8 cellular contexts compared by ENCODE assay signal in the genomic region with DNA sequence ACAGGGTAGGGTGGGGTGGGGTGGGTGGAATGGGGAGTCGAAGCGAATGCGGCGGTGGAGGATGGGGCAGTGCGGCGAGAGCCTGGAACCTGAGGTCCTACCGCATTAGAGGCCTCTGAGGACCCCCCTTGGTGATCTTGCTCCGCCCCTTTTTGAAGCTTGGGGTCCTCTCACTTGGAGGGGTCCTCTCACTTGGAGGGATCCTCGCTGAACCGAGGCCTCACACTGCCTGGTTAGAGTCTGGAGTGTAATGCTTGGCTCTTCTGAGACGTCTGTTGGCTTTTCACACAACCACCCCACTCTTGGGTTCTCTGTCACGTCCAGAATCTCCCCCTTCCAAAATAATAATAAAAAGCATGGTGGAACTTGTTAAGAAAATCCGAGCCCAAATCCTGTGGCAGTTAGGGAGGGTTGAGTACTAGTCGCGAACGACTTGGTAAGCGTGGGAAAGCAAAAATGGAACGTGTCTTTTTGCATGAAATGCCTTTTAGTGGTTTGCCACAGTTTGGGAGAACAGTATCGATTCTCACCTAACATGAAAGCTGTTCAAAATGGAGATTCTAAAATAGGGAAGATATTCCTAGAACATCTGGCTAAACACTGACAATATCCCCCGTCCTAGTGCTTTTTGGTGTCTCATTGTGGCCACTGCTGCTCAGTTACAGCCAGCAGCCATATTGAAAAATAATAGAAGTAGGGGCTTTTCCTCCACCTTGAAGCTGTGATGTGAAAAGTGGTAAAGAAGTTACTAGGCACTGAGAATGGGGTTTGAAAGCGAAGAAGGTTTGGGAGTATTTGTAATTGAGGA. TPM values are rescaled to one million over a fixed set of nuclear protein-coding genes. Genes with fewer than 3 reads are reported as not detected.
A peak's percentile ranks its signal among the peaks of the same experiment; 100 is the strongest.
DNase-seq lines count a peak whose midpoint lies in the region; ATAC-seq and TF ChIP-seq lines count a peak whose summit lies in the region.

No MANE protein-coding gene starts in this region.

- H3K4me1 ChIP-seq in Panc1 (ENCODE audit: control insufficient read depth, insufficient read depth, low read length) (0 out of 2 replicates have a peak, but pooled peaks cover 3% of the 10 kb centered on the region), parathyroid adenoma (peaks cover 10% of the 10 kb centered on the region)

- H3K36me3 ChIP-seq in Panc1 (ENCODE audit: control insufficient read depth, insufficient read depth, low read length) (peaks cover 7% of the 10 kb centered on the region), parathyroid adenoma (ENCODE audit: control insufficient read depth, insufficient read depth, low read length) (no peaks in the 10 kb centered on the region)

- H3K36me3 Mint-ChIP-seq in activated CD4-positive, alpha-beta T cell treated with anti-CD3 and anti-CD28 coated beads, Interleukin-2, amount 10 ng/mL, durations not matched to agents 7 days and 5 days (ENCODE audit: low read depth) = peaks cover 26% of the 10 kb centered on the region

- no peak overlapping the region for H3K9ac ChIP-seq in parathyroid adenoma

- no peak for DNase-seq in activated CD4-positive, alpha-beta T cell treated with anti-CD3 and anti-CD28 coated beads, Interleukin-2, amount 10 ng/mL, durations not matched to agents 7 days and 5 days
- DNase-seq in activated CD4-positive, alpha-beta T cell treated with anti-CD3 and anti-CD28 coated beads, Interleukin-2, amount 50 U/mL, for 1 hour = no peak
- no peak for DNase-seq in Panc1 (ENCODE audit: low read depth, low spot score)
- no peak for DNase-seq in epithelial cell of prostate (ENCODE audit: low read depth, low spot score)
- DNase-seq in NCI-H1105 treated with DMSO at 0.1 percent for 48 hours (lab: John Stamatoyannopoulos, UW) = no peak
- no peak for DNase-seq in NCI-H82 treated with DMSO at 0.1 percent for 48 hours (lab: John Stamatoyannopoulos, UW; ENCODE audit: unreplicated experiment)

- H2AFZ ChIP-seq in parathyroid adenoma = peak overlapping the region; percentile 69

- in situ Hi-C loops in Panc1 (cut with HindIII; ENCODE audit: low pct_unique_long_range_greater_than_20kb, low sequenced_read_pairs) = no loop called here

- H3K9me3 ChIP-seq in Panc1 (ENCODE audit: control insufficient read depth, insufficient read depth, low read depth, low read length) = no peaks in the 10 kb centered on the region
- H3K9me3 ChIP-seq in parathyroid adenoma (ENCODE audit: control insufficient read depth, low read length) = no peaks in the 10 kb centered on the region

- H3K27me3 ChIP-seq in Panc1 (ENCODE audit: control insufficient read depth, insufficient read depth, low read length) (no peaks in the 10 kb centered on the region), parathyroid adenoma (ENCODE audit: control insufficient read depth, insufficient read depth, low read length) (no peaks in the 10 kb centered on the region)

- ATAC-seq in Panc1 (0 out of 2 replicates have a peak, but pooled peaks have one; percentile 1), GM19455 (IDR thresholded peaks at IDR 0.05; ENCODE audit: unreplicated experiment) (no peak)

- H3K27ac Mint-ChIP-seq in activated CD4-positive, alpha-beta T cell treated with anti-CD3 and anti-CD28 coated beads, Interleukin-2, amount 10 ng/mL, durations not matched to agents 7 days and 5 days = peak overlapping the region; percentile 100

- H3K4me2 ChIP-seq in parathyroid adenoma (ENCODE audit: low read length) = peak overlapping the region; percentile 80

- H3K79me2 ChIP-seq in parathyroid adenoma = peaks cover 15% of the 10 kb centered on the region

- H3K27ac ChIP-seq in Panc1 (ENCODE audit: low read length) (peak overlapping the region; percentile 94), epithelial cell of prostate (peak overlapping the region; percentile 84), parathyroid adenoma (peak overlapping the region; percentile 47)

- TSS peak; percentile 67 for BruUV-seq in Panc1 (replicated peaks; lab: Mats Ljungman, UMichigan)

- CTCF ChIA-PET in activated CD4-positive, alpha-beta T cell treated with anti-CD3 and anti-CD28 coated beads, Interleukin-2, amount 10 ng/mL, durations not matched to agents 7 days and 5 days (lab: Charles Lee) = interaction anchor here (0.6 to 1.9 kb wide), 7 partner anchors 8 to 286 kb away, joined by 3 to 4 read pairs (median 4); no protein-coding TSS in a partner anchor
- CTCF ChIA-PET in Panc1 (lab: Charles Lee) = interaction anchor here (0.6 kb wide), 1 partner anchor 30 kb away, joined by 3 read pairs; no protein-coding TSS in a partner anchor

- H3K4me1 Mint-ChIP-seq in activated CD4-positive, alpha-beta T cell treated with anti-CD3 and anti-CD28 coated beads, Interleukin-2, amount 10 ng/mL, durations not matched to agents 7 days and 5 days = peaks cover 36% of the 10 kb centered on the region

- POLR2A ChIA-PET in activated CD4-positive, alpha-beta T cell treated with anti-CD3 and anti-CD28 coated beads, Interleukin-2, amount 10 ng/mL, durations not matched to agents 7 days and 5 days (lab: Charles Lee) = interaction anchor here (0.5 to 1.6 kb wide), 7 partner anchors 70 to 675 kb away, joined by 3 to 9 read pairs (median 4); a partner anchor contains a TSS
- POLR2A ChIA-PET in Panc1 (lab: Charles Lee) = interaction anchor here (0.6 to 0.7 kb wide), 3 partner anchors 23 to 497 kb away, joined by 4 to 9 read pairs (median 6); no protein-coding TSS in a partner anchor

- no peaks in the 10 kb centered on the region for H3K27me3 Mint-ChIP-seq in activated CD4-positive, alpha-beta T cell treated with anti-CD3 and anti-CD28 coated beads, Interleukin-2, amount 10 ng/mL, durations not matched to agents 7 days and 5 days

- no peaks in the 10 kb centered on the region for H3K9me3 Mint-ChIP-seq in activated CD4-positive, alpha-beta T cell treated with anti-CD3 and anti-CD28 coated beads, Interleukin-2, amount 10 ng/mL, durations not matched to agents 7 days and 5 days

- H3K4me3 ChIP-seq in Panc1 (ENCODE audit: low read depth in 2 of 2, low read length in 2 of 2) (peak overlapping the region; percentile 73 to 97), parathyroid adenoma (ENCODE audit: low read depth, low read length) (peak overlapping the region; percentile 100)

- TF ChIP-seq CTCF in Panc1 (IDR thresholded peaks at IDR 0.05) (no peak), parathyroid adenoma (IDR thresholded peaks at IDR 0.05) (no peak)

- intact Hi-C loops in Panc1 (cut with micrococcal nuclease; ENCODE audit: unreplicated experiment) = loop anchor here (10.0 kb wide), 1 partner anchor 143 kb away; a partner anchor contains a TSS

- peak overlapping the region; percentile 96 for H3K4me3 Mint-ChIP-seq in activated CD4-positive, alpha-beta T cell treated with anti-CD3 and anti-CD28 coated beads, Interleukin-2, amount 10 ng/mL, durations not matched to agents 7 days and 5 days

RNA-seq across cellular contexts. Expression of a gene that starts 0.8 kb away (rescaled TPM):
- total RNA-seq in activated CD4-positive, alpha-beta T cell treated with anti-CD3 and anti-CD28 coated beads, Interleukin-2, amount 10 ng/mL, durations not matched to agents 7 days and 5 days = 10 to 100 TPM; 71.5 to 81.1 TPM
- 50.7 TPM for total RNA-seq in Panc1 (2021; ENCODE audit: unreplicated experiment)
- 55.6 TPM for polyA plus RNA-seq in Panc1 (2012; ENCODE audit: insufficient read length)
